ENCODE assay signal across 1 cellular context in the genomic region with DNA sequence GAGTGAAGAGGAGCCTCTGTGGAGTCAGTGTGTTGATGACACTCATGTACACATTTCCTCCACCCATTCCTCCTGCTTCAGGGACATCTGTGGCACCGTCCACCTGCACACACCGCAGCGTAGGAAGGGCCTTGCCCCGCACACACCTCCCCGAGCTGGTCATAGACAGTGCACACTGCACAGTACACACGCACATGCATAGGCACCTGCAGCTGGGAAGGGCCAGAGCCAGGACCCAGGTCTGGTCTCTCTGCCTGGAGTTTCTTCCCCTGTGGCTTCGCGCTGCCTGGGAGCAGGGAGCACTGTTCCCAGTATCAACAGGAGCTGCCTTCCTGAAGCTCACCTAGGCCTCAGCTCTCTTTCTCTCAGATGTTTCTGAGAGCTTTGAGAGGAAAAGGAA.
TF ChIP-seq lines count a peak whose summit lies in the region.

No MANE protein-coding gene starts in this region.

TF ChIP-seq in H1, 55 proteins besides CTCF, POLR2A, EP300 and RAD21:
- no peak for TF ChIP-seq TAF1 (IDR thresholded peaks at IDR 0.05; ENCODE audit: low read depth, low read length)
- TF ChIP-seq, protein P1, sequence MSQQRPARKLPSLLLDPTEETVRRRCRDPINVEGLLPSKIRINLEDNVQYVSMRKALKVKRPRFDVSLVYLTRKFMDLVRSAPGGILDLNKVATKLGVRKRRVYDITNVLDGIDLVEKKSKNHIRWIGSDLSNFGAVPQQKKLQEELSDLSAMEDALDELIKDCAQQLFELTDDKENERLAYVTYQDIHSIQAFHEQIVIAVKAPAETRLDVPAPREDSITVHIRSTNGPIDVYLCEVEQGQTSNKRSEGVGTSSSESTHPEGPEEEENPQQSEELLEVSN (IDR thresholded peaks at IDR 0.05), result no peak
- TF ChIP-seq CHD1 (IDR thresholded peaks at IDR 0.05; ENCODE audit: low read depth, low read length), result no peak
- TF ChIP-seq MAFK (IDR thresholded peaks at IDR 0.05; ENCODE audit: low read depth, low read length), result no peak
- TF ChIP-seq RNF2 (IDR thresholded peaks at IDR 0.05; ENCODE audit: borderline replicate concordance, low read depth, low read length, missing control alignments, poor library complexity, severe bottlenecking), result no peak
- TF ChIP-seq KDM5A (IDR thresholded peaks at IDR 0.05; ENCODE audit: low read length), result no peak
- no peak for TF ChIP-seq RFX5 (IDR thresholded peaks at IDR 0.05; ENCODE audit: borderline replicate concordance, low read depth, low read length)
- TF ChIP-seq TBP (IDR thresholded peaks at IDR 0.05; ENCODE audit: low read depth, low read length), result no peak
- TF ChIP-seq SIRT6 (IDR thresholded peaks at IDR 0.05; ENCODE audit: low read length), result no peak
- TF ChIP-seq GABPA (IDR thresholded peaks at IDR 0.05; ENCODE audit: borderline replicate concordance, insufficient read depth, low read length), result no peak
- TF ChIP-seq SP2 (IDR thresholded peaks at IDR 0.05; ENCODE audit: low read length), result no peak
- TF ChIP-seq, protein P2, sequence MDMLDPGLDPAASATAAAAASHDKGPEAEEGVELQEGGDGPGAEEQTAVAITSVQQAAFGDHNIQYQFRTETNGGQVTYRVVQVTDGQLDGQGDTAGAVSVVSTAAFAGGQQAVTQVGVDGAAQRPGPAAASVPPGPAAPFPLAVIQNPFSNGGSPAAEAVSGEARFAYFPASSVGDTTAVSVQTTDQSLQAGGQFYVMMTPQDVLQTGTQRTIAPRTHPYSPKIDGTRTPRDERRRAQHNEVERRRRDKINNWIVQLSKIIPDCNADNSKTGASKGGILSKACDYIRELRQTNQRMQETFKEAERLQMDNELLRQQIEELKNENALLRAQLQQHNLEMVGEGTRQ (IDR thresholded peaks at IDR 0.05; ENCODE audit: low read length), result no peak
- no peak for TF ChIP-seq KDM4A (IDR thresholded peaks at IDR 0.05; ENCODE audit: low read depth, low read length, severe bottlenecking)
- no peak for TF ChIP-seq SAP30 (IDR thresholded peaks at IDR 0.05; ENCODE audit: insufficient read depth, insufficient replicate concordance, low read length)
- no peak for TF ChIP-seq NANOG (IDR thresholded peaks at IDR 0.05; ENCODE audit: insufficient read depth, low read depth, low read length, poor library complexity, severe bottlenecking)
- TF ChIP-seq RXRA (IDR thresholded peaks at IDR 0.05; ENCODE audit: insufficient read depth, low read depth, low read length), result no peak
- TF ChIP-seq YY1 (IDR thresholded peaks at IDR 0.05; ENCODE audit: low read depth, low read length), result no peak
- TF ChIP-seq, protein P3, sequence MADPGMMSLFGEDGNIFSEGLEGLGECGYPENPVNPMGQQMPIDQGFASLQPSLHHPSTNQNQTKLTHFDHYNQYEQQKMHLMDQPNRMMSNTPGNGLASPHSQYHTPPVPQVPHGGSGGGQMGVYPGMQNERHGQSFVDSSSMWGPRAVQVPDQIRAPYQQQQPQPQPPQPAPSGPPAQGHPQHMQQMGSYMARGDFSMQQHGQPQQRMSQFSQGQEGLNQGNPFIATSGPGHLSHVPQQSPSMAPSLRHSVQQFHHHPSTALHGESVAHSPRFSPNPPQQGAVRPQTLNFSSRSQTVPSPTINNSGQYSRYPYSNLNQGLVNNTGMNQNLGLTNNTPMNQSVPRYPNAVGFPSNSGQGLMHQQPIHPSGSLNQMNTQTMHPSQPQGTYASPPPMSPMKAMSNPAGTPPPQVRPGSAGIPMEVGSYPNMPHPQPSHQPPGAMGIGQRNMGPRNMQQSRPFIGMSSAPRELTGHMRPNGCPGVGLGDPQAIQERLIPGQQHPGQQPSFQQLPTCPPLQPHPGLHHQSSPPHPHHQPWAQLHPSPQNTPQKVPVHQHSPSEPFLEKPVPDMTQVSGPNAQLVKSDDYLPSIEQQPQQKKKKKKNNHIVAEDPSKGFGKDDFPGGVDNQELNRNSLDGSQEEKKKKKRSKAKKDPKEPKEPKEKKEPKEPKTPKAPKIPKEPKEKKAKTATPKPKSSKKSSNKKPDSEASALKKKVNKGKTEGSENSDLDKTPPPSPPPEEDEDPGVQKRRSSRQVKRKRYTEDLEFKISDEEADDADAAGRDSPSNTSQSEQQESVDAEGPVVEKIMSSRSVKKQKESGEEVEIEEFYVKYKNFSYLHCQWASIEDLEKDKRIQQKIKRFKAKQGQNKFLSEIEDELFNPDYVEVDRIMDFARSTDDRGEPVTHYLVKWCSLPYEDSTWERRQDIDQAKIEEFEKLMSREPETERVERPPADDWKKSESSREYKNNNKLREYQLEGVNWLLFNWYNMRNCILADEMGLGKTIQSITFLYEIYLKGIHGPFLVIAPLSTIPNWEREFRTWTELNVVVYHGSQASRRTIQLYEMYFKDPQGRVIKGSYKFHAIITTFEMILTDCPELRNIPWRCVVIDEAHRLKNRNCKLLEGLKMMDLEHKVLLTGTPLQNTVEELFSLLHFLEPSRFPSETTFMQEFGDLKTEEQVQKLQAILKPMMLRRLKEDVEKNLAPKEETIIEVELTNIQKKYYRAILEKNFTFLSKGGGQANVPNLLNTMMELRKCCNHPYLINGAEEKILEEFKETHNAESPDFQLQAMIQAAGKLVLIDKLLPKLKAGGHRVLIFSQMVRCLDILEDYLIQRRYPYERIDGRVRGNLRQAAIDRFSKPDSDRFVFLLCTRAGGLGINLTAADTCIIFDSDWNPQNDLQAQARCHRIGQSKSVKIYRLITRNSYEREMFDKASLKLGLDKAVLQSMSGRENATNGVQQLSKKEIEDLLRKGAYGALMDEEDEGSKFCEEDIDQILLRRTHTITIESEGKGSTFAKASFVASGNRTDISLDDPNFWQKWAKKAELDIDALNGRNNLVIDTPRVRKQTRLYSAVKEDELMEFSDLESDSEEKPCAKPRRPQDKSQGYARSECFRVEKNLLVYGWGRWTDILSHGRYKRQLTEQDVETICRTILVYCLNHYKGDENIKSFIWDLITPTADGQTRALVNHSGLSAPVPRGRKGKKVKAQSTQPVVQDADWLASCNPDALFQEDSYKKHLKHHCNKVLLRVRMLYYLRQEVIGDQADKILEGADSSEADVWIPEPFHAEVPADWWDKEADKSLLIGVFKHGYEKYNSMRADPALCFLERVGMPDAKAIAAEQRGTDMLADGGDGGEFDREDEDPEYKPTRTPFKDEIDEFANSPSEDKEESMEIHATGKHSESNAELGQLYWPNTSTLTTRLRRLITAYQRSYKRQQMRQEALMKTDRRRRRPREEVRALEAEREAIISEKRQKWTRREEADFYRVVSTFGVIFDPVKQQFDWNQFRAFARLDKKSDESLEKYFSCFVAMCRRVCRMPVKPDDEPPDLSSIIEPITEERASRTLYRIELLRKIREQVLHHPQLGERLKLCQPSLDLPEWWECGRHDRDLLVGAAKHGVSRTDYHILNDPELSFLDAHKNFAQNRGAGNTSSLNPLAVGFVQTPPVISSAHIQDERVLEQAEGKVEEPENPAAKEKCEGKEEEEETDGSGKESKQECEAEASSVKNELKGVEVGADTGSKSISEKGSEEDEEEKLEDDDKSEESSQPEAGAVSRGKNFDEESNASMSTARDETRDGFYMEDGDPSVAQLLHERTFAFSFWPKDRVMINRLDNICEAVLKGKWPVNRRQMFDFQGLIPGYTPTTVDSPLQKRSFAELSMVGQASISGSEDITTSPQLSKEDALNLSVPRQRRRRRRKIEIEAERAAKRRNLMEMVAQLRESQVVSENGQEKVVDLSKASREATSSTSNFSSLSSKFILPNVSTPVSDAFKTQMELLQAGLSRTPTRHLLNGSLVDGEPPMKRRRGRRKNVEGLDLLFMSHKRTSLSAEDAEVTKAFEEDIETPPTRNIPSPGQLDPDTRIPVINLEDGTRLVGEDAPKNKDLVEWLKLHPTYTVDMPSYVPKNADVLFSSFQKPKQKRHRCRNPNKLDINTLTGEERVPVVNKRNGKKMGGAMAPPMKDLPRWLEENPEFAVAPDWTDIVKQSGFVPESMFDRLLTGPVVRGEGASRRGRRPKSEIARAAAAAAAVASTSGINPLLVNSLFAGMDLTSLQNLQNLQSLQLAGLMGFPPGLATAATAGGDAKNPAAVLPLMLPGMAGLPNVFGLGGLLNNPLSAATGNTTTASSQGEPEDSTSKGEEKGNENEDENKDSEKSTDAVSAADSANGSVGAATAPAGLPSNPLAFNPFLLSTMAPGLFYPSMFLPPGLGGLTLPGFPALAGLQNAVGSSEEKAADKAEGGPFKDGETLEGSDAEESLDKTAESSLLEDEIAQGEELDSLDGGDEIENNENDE (IDR thresholded peaks at IDR 0.05; ENCODE audit: insufficient replicate concordance, low read length), result no peak
- TF ChIP-seq CHD2 (IDR thresholded peaks at IDR 0.05; ENCODE audit: low read length), result no peak
